In the genomic region with DNA sequence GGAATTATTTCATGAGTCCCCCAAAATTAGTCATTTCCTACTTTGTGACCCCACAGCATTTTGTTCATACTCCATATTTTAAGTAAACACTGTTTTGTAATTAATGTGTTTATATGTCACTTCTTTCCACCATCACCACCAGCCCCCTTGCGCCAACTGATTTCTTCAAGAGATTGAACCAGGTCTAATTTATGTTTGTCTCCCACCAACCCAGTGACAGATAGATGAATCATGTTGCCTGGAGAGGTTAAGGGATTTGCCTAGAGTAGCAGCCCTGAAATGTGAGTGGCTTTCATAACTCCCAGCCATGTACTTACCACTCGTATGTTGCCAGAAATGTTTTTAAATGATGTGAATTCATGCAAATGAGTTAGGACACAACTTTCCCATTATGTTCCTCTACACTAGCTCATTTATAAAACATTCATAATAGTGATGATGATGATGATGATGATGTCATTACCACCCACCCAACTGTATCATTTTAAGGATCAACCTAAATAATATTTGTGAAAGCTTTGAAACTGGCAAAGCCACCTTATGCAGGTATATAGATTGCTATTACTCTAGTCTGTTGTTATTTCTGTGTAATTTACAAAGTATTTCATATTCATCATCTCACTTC, we compare ENCODE assay signal across 1 cellular context.
TF ChIP-seq lines count a peak whose summit lies in the region.

No MANE protein-coding gene starts in this region.

TF ChIP-seq in H1, 55 proteins besides CTCF, POLR2A, EP300 and RAD21 (continued from another document):
- TF ChIP-seq, protein P1, sequence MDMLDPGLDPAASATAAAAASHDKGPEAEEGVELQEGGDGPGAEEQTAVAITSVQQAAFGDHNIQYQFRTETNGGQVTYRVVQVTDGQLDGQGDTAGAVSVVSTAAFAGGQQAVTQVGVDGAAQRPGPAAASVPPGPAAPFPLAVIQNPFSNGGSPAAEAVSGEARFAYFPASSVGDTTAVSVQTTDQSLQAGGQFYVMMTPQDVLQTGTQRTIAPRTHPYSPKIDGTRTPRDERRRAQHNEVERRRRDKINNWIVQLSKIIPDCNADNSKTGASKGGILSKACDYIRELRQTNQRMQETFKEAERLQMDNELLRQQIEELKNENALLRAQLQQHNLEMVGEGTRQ (IDR thresholded peaks at IDR 0.05; ENCODE audit: low read length), result no peak
- TF ChIP-seq SIN3A (conservative IDR thresholded peaks at IDR 0.05 in 1 of 2, IDR thresholded peaks at IDR 0.05 in 1 of 2; ENCODE audit: low read depth in 1 of 2, low read length in 2 of 2), result no peak
